Comparison of ENCODE assay signal across 8 cellular contexts in genomic region chr7:141074162-141074989, GRCh38. TPM values are rescaled to one million over a fixed set of nuclear protein-coding genes. Genes with fewer than 3 reads are reported as not detected.
DNase-seq lines count a peak whose midpoint lies in the region; ATAC-seq, FAIRE-seq and TF ChIP-seq lines count a peak whose summit lies in the region.

No MANE protein-coding gene starts in this region.

- no peak overlapping the region for H3K27ac ChIP-seq in foreskin keratinocyte

- H3K4me1 Mint-ChIP-seq in Calu3 (ENCODE audit: low read depth, unreplicated experiment), result peaks cover 9% of the 10 kb centered on the region
- peaks cover 13% of the 10 kb centered on the region for H3K4me1 Mint-ChIP-seq in activated CD8-positive, alpha-beta T cell treated with anti-CD3 and anti-CD28 coated beads for 36 hours (ENCODE audit: low read depth)

- no peaks in the 10 kb centered on the region for H3K4me1 ChIP-seq in foreskin keratinocyte

- H3K27me3 Mint-ChIP-seq in Calu3 (ENCODE audit: unreplicated experiment), result peaks cover 41% of the 10 kb centered on the region
- H3K27me3 Mint-ChIP-seq in activated CD8-positive, alpha-beta T cell treated with anti-CD3 and anti-CD28 coated beads for 36 hours, result peaks cover 41% of the 10 kb centered on the region

- H3K27ac Mint-ChIP-seq in Calu3 (ENCODE audit: unreplicated experiment), result no peak overlapping the region
- H3K27ac Mint-ChIP-seq in activated CD8-positive, alpha-beta T cell treated with anti-CD3 and anti-CD28 coated beads for 36 hours, result no peak overlapping the region

- H3K4me3 Mint-ChIP-seq in Calu3 (ENCODE audit: low read depth, unreplicated experiment), result peak overlapping the region; percentile 72
- H3K4me3 Mint-ChIP-seq in activated CD8-positive, alpha-beta T cell treated with anti-CD3 and anti-CD28 coated beads for 36 hours, result peak overlapping the region; percentile 61

- no peak for TF ChIP-seq POLR2A in GM12892 (IDR thresholded peaks at IDR 0.05; ENCODE audit: low read depth, low read length)

- DNase-seq in Calu3 (peak; percentile 35), foreskin keratinocyte (peak in 1 of 2 donors; percentile 7), occipital lobe (lab: John Stamatoyannopoulos, UW) (peak; percentile 7), GM12892 (ENCODE audit: insufficient read length) (no peak)
- DNase-seq in activated CD8-positive, alpha-beta T cell treated with anti-CD3 and anti-CD28 coated beads for 36 hours, result peak; percentile 38

- POLR2A ChIA-PET in activated CD8-positive, alpha-beta T cell treated with anti-CD3 and anti-CD28 coated beads for 36 hours (lab: Charles Lee), result interaction anchor here (1.2 kb wide), 1 partner anchor 263 kb away, joined by 3 read pairs; no protein-coding TSS in a partner anchor

- peaks cover 84% of the 10 kb centered on the region for H3K27me3 ChIP-seq in foreskin keratinocyte

- ATAC-seq in HG03432 (IDR thresholded peaks at IDR 0.05; ENCODE audit: unreplicated experiment), result peak; percentile 37
- peak; percentile 46 for ATAC-seq in activated CD8-positive, alpha-beta T cell treated with anti-CD3 and anti-CD28 coated beads for 36 hours
- peak; percentile 27 for ATAC-seq in foreskin keratinocyte
- no peak for ATAC-seq in HG02763 (IDR thresholded peaks at IDR 0.05; ENCODE audit: unreplicated experiment)
- no peak for ATAC-seq in HG03025 (IDR thresholded peaks at IDR 0.05; ENCODE audit: low FRiP score, unreplicated experiment)

- H3K36me3 Mint-ChIP-seq in Calu3 (ENCODE audit: insufficient read depth, unreplicated experiment), result peaks cover 29% of the 10 kb centered on the region
- H3K36me3 Mint-ChIP-seq in activated CD8-positive, alpha-beta T cell treated with anti-CD3 and anti-CD28 coated beads for 36 hours (ENCODE audit: low read depth), result no peaks in the 10 kb centered on the region

- BruUV-seq in Calu3 (replicated peaks; lab: Mats Ljungman, UMichigan), result no TSS peak

- H3K9me3 Mint-ChIP-seq in Calu3 (ENCODE audit: low read depth, unreplicated experiment), result no peaks in the 10 kb centered on the region
- no peaks in the 10 kb centered on the region for H3K9me3 Mint-ChIP-seq in activated CD8-positive, alpha-beta T cell treated with anti-CD3 and anti-CD28 coated beads for 36 hours

- FAIRE-seq in GM12892 (lab: Jason Lieb, UNC), result no peak

- TF ChIP-seq CTCF in Calu3 (IDR thresholded peaks at IDR 0.05; ENCODE audit: unreplicated experiment) (no peak), foreskin keratinocyte (conservative IDR thresholded peaks at IDR 0.05) (no peak)
- no peak for TF ChIP-seq CTCF in activated CD8-positive, alpha-beta T cell treated with anti-CD3 and anti-CD28 coated beads for 36 hours (IDR thresholded peaks at IDR 0.05)

- CTCF ChIA-PET in Calu3 (lab: Charles Lee), result no interaction called here
- CTCF ChIA-PET in activated CD8-positive, alpha-beta T cell treated with anti-CD3 and anti-CD28 coated beads for 36 hours (lab: Charles Lee), result no interaction called here

- intact Hi-C loops in Calu3 (cut with micrococcal nuclease; ENCODE audit: unreplicated experiment), result loop anchor here (2.0 to 5.0 kb wide), 4 partner anchors 88 to 578 kb away; no protein-coding TSS in a partner anchor
- intact Hi-C loops in activated CD8-positive, alpha-beta T cell treated with anti-CD3 and anti-CD28 coated beads for 36 hours (cut with micrococcal nuclease), result no loop called here

RNA-seq across cellular contexts. Expression of gene TMEM178B, which starts 0.5 kb away (rescaled TPM):
- total RNA-seq in Calu3 (2022), result 1.5 and 4.6 TPM in 2 replicates
- 1 to 10 TPM in 1 of 2 experiments, under 1 TPM in 1; 0.34 to 1.1 TPM for total RNA-seq in activated CD8-positive, alpha-beta T cell treated with anti-CD3 and anti-CD28 coated beads for 36 hours
- not detected in 2 replicates for total RNA-seq in foreskin keratinocyte
- not detected in 2 replicates for polyA plus RNA-seq in foreskin keratinocyte
- total RNA-seq in occipital lobe, result 50.7 TPM
- polyA plus RNA-seq in GM12892 (2012; ENCODE audit: missing spikeins), result 0.61 TPM

RNA-seq across cellular contexts. Expression of gene MRPS33, which starts 59.6 kb away (rescaled TPM):
- 54.6 and 60.3 TPM in 2 replicates for total RNA-seq in Calu3 (2022)
- total RNA-seq in activated CD8-positive, alpha-beta T cell treated with anti-CD3 and anti-CD28 coated beads for 36 hours, result 100 to 1,000 TPM in 1 of 2 experiments, 10 to 100 TPM in 1; 95.5 to 101 TPM
- total RNA-seq in foreskin keratinocyte, result 76.0 and 95.4 TPM in 2 replicates
- 106 and 131 TPM in 2 replicates for polyA plus RNA-seq in foreskin keratinocyte
- total RNA-seq in occipital lobe, result 12.6 TPM
- 140 TPM for polyA plus RNA-seq in GM12892 (2012; ENCODE audit: missing spikeins)

Comparison
In these comparisons a context has a peak if more than half of its experiments do, and no peak if none do; other contexts are left out.
1. ATAC-seq: peak in HG03432 (single experiment), activated CD8-positive, alpha-beta T cell treated with anti-CD3 and anti-CD28 coated beads for 36 hours (single experiment) and foreskin keratinocyte (single experiment); none in HG02763 (single experiment) and HG03025 (single experiment).